Comparison of ENCODE assay signal across 26 cellular contexts in the genomic region with DNA sequence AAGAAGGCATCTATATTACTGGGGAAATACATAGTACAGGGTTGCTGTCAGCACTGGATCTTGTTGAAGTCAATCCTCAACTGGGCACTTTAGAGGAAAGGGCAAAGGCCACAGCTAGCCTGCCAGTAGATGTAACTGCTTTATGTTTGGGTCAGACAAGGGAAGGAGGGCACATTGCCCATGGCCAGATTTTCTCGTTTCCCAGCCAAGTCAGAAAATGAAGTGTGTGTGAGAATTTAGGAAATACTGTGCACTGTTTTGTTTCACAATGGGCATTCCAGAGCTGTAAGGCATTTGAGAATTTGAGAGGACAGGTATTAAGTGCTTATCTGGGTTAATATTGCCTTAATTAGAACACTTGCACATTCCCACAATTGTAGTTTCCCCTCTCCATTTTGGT.
DNase-seq lines count a peak whose midpoint lies in the region; TF ChIP-seq lines count a peak whose summit lies in the region.
"Had no signal": no experiment of that assay in that cellular context is flagged by ENCODE, and none has a peak within 500 bp of the region (broad histone marks: within the 10 kb centered on the region; RNA-seq: fewer than 3 reads in every experiment).

No MANE protein-coding gene starts in this region.

- H3K4me1 Mint-ChIP-seq in nephron, result peaks cover 41% of the 10 kb centered on the region
- H3K4me1 Mint-ChIP-seq: activated T-helper 17 cell treated with anti-CD3 and anti-CD28 coated beads, Interleukin-2, amount 50 U/mL, for 72 hours; immature natural killer cell; natural killer cell had no signal

- no peaks in the 10 kb centered on the region for H3K36me3 Mint-ChIP-seq in nephron (ENCODE audit: low read depth)
- H3K36me3 Mint-ChIP-seq: activated naive CD8-positive, alpha-beta T cell; immature natural killer cell; natural killer cell had no signal

- H3K4me3 Mint-ChIP-seq in nephron, result no peak overlapping the region
- H3K4me3 Mint-ChIP-seq: activated CD8-positive, alpha-beta T cell treated with anti-CD3 and anti-CD28 coated beads for 36 hours; activated naive CD8-positive, alpha-beta T cell; activated T-helper 17 cell treated with anti-CD3 and anti-CD28 coated beads, Interleukin-2, amount 50 U/mL, for 72 hours; immature natural killer cell; natural killer cell had no signal

- peak; percentile 53 for DNase-seq in EH (ENCODE audit: low read depth)
- peak; percentile 16 for DNase-seq in NCI-H226
- DNase-seq in fibroblast of peridontal ligament (ENCODE audit: extremely low read depth), result peak; percentile 24
- no peak for DNase-seq in DMS79 treated with DMSO at 0.1 percent for 48 hours (lab: John Stamatoyannopoulos, UW)
- DNase-seq in stimulated activated naive CD4-positive, alpha-beta T cell (lab: John Stamatoyannopoulos, UW), result no peak
- DNase-seq in GM10266 (ENCODE audit: extremely low spot score), result no peak
- no peak for DNase-seq in A172 (ENCODE audit: low spot score)
- DNase-seq: activated CD4-positive, CD25-positive, alpha-beta regulatory T cell treated with anti-CD3 and anti-CD28 coated beads, Interleukin-2, amount 50 U/mL, for 72 hours; activated CD8-positive, alpha-beta T cell treated with anti-CD3 and anti-CD28 coated beads for 36 hours; Caco-2; dorsolateral prefrontal cortex; foreskin melanocyte; hypothalamus; immature natural killer cell; left colon; midbrain; natural killer cell; NCI-H1694; NCI-H510A; SK-N-SH; stimulated activated CD4-positive, alpha-beta T cell treated with anti-CD3 and anti-CD28 coated beads, Interleukin-4, amount 100 ng/mL, for 1 hour; substantia nigra; T-helper 2 cell had no signal

- H3K27me3 Mint-ChIP-seq in nephron (ENCODE audit: low read depth), result no peaks in the 10 kb centered on the region

- TF ChIP-seq CTCF in nephron (IDR thresholded peaks at IDR 0.05; ENCODE audit: unreplicated experiment in 3 of 3) (no peak), GM10266 (IDR thresholded peaks at IDR 0.05; ENCODE audit: control insufficient read depth, insufficient read depth, low read depth, missing control alignments) (no peak)

- H3K9me3 Mint-ChIP-seq in nephron, result no peaks in the 10 kb centered on the region
- H3K9me3 Mint-ChIP-seq: activated CD8-positive, alpha-beta T cell treated with anti-CD3 and anti-CD28 coated beads for 36 hours; activated T-helper 17 cell treated with anti-CD3 and anti-CD28 coated beads, Interleukin-2, amount 50 U/mL, for 72 hours had no signal

- peak overlapping the region; percentile 98 for H3K27ac Mint-ChIP-seq in nephron
- H3K27ac Mint-ChIP-seq: activated CD8-positive, alpha-beta T cell treated with anti-CD3 and anti-CD28 coated beads for 36 hours; activated naive CD8-positive, alpha-beta T cell; activated T-helper 17 cell treated with anti-CD3 and anti-CD28 coated beads, Interleukin-2, amount 50 U/mL, for 72 hours; immature natural killer cell; natural killer cell had no signal

Comparison
In these comparisons a context has a peak if more than half of its experiments do, and no peak if none do; other contexts are left out.
1. DNase-seq: peak in EH (single experiment), NCI-H226 (single experiment) and fibroblast of peridontal ligament (single experiment); none in DMS79 treated with DMSO at 0.1 percent for 48 hours (single experiment), stimulated activated naive CD4-positive, alpha-beta T cell (0 of 6), GM10266 (single experiment) and A172 (single experiment).